In the genomic region with DNA sequence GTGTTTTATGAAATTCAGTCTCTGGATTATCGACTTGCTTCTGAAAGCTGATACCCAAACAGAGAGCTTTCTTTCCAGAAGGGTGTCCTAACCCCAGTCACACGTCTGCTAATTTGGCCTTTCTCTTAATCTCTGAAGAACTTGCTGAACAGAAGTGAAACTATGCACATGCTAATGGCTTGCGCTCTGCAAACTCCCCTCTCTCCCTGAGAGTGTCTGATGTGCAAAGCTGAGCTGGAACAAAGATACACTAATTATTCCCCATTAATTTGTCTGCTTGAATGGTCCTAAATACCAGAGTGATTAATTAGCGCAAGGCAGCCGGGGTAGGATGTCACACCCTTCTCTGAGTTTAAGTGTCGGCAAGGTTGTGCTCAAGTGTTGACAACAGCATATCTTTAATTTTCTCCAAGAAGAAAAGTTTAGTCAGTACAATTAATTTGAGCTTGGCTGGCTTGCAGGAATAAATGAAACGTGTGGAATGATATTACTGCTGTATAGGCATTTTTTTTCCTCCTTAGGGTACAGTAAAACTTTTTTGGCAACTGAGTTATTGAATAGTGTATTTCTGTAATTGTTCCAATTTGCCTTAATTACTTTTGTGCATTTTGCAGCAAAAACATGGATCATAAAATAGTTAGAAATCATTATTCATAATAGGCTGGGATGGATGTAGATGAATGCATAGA, we compare ENCODE assay signal across 1 cellular context.
A peak's percentile ranks its signal among the peaks of the same experiment; 100 is the strongest.
TF ChIP-seq lines count a peak whose summit lies in the region.

No MANE protein-coding gene starts in this region.

TF ChIP-seq in IMR-90, 13 proteins besides CTCF, POLR2A, EP300 and RAD21:
- TF ChIP-seq BHLHE40 (IDR thresholded peaks at IDR 0.05; ENCODE audit: low read depth, low read length) (no peak), MAFK (IDR thresholded peaks at IDR 0.05; ENCODE audit: low read depth, low read length) (peak; percentile 43)
